21 cellular contexts compared by ENCODE assay signal in genomic region chr2:233468047-233468745, GRCh38.
A peak's percentile ranks its signal among the peaks of the same experiment; 100 is the strongest.
DNase-seq lines count a peak whose midpoint lies in the region; ATAC-seq and TF ChIP-seq lines count a peak whose summit lies in the region.
"Had no signal": no experiment of that assay in that cellular context is flagged by ENCODE, and none has a peak within 500 bp of the region (broad histone marks: within the 10 kb centered on the region; RNA-seq: fewer than 3 reads in every experiment).

No MANE protein-coding gene starts in this region.

- ATAC-seq in activated naive CD4-positive, alpha-beta T cell treated with anti-CD3 and anti-CD28 coated beads, Interleukin-2, amount 50 U/mL, for 72 hours, result no peak
- no peak for ATAC-seq in effector memory CD8-positive, alpha-beta T cell (replicated peaks)
- no peak for ATAC-seq in activated CD8-positive, alpha-beta T cell treated with anti-CD3 and anti-CD28 coated beads for 36 hours
- ATAC-seq: activated naive CD8-positive, alpha-beta T cell treated with anti-CD3 and anti-CD28 coated beads, Interleukin-2, amount 50 U/mL, for 24 hours; HCT116 had no signal

- H3K27ac Mint-ChIP-seq in activated naive CD4-positive, alpha-beta T cell treated with anti-CD3 and anti-CD28 coated beads, Interleukin-2, amount 10 ng/mL, durations not matched to agents 7 days and 5 days, result no peak overlapping the region
- peak overlapping the region in 1 of 2 donors; percentile 28 for H3K27ac Mint-ChIP-seq in activated naive CD4-positive, alpha-beta T cell treated with anti-CD3 and anti-CD28 coated beads, Interleukin-2, amount 50 U/mL, for 72 hours
- peak overlapping the region; percentile 68 to 86 for H3K27ac Mint-ChIP-seq in effector memory CD8-positive, alpha-beta T cell
- peak overlapping the region; percentile 42 for H3K27ac Mint-ChIP-seq in nephron progenitor cell
- H3K27ac Mint-ChIP-seq in activated CD8-positive, alpha-beta T cell treated with anti-CD3 and anti-CD28 coated beads for 36 hours, result no peak overlapping the region
- H3K27ac Mint-ChIP-seq: dendritic cell treated with granulocyte-macrophage colony-stimulating factor and Interleukin-4, amounts not matched to agents 40 ng/mL and 50 ng/mL, for 4 days had no signal

- H3K4me3 Mint-ChIP-seq in activated naive CD4-positive, alpha-beta T cell treated with anti-CD3 and anti-CD28 coated beads, Interleukin-2, amount 10 ng/mL, durations not matched to agents 7 days and 5 days, result no peak overlapping the region
- no peak overlapping the region for H3K4me3 Mint-ChIP-seq in effector memory CD8-positive, alpha-beta T cell
- H3K4me3 Mint-ChIP-seq in nephron progenitor cell, result no peak overlapping the region
- no peak overlapping the region for H3K4me3 Mint-ChIP-seq in activated CD8-positive, alpha-beta T cell treated with anti-CD3 and anti-CD28 coated beads for 36 hours
- H3K4me3 Mint-ChIP-seq: activated naive CD8-positive, alpha-beta T cell treated with anti-CD3 and anti-CD28 coated beads, Interleukin-2, amount 50 U/mL, for 24 hours; dendritic cell treated with granulocyte-macrophage colony-stimulating factor and Interleukin-4, amounts not matched to agents 40 ng/mL and 50 ng/mL, for 4 days; natural killer cell treated with Interleukin-12 subunit alpha and Interleukin-12 subunit beta and Interleukin-15 and Interleukin-18, amount 100 ng/mL, for 72 hours had no signal

- no peaks in the 10 kb centered on the region for H3K9me3 Mint-ChIP-seq in activated naive CD4-positive, alpha-beta T cell treated with anti-CD3 and anti-CD28 coated beads, Interleukin-2, amount 10 ng/mL, durations not matched to agents 7 days and 5 days
- H3K9me3 Mint-ChIP-seq in activated naive CD4-positive, alpha-beta T cell treated with anti-CD3 and anti-CD28 coated beads, Interleukin-2, amount 50 U/mL, for 72 hours, result no peaks in the 10 kb centered on the region
- no peaks in the 10 kb centered on the region for H3K9me3 Mint-ChIP-seq in effector memory CD8-positive, alpha-beta T cell
- H3K9me3 Mint-ChIP-seq in nephron progenitor cell, result no peaks in the 10 kb centered on the region
- H3K9me3 Mint-ChIP-seq in activated CD8-positive, alpha-beta T cell treated with anti-CD3 and anti-CD28 coated beads for 36 hours, result no peaks in the 10 kb centered on the region
- H3K9me3 Mint-ChIP-seq: activated naive CD8-positive, alpha-beta T cell treated with anti-CD3 and anti-CD28 coated beads, Interleukin-2, amount 50 U/mL, for 24 hours; dendritic cell treated with granulocyte-macrophage colony-stimulating factor and Interleukin-4, amounts not matched to agents 40 ng/mL and 50 ng/mL, for 4 days; natural killer cell treated with Interleukin-12 subunit alpha and Interleukin-12 subunit beta and Interleukin-15 and Interleukin-18, amount 100 ng/mL, for 72 hours had no signal

- no peak for TF ChIP-seq CTCF in nephron progenitor cell (IDR thresholded peaks at IDR 0.05)
- no peak for TF ChIP-seq CTCF in activated CD8-positive, alpha-beta T cell treated with anti-CD3 and anti-CD28 coated beads for 36 hours (IDR thresholded peaks at IDR 0.05)

- POLR2A ChIA-PET in activated CD8-positive, alpha-beta T cell treated with anti-CD3 and anti-CD28 coated beads for 36 hours (lab: Charles Lee), result no interaction called here

- H3K27me3 Mint-ChIP-seq in activated naive CD4-positive, alpha-beta T cell treated with anti-CD3 and anti-CD28 coated beads, Interleukin-2, amount 10 ng/mL, durations not matched to agents 7 days and 5 days, result no peaks in the 10 kb centered on the region
- no peaks in the 10 kb centered on the region for H3K27me3 Mint-ChIP-seq in effector memory CD8-positive, alpha-beta T cell
- peaks cover 3% of the 10 kb centered on the region for H3K27me3 Mint-ChIP-seq in nephron progenitor cell (ENCODE audit: low read depth, poor library complexity)
- H3K27me3 Mint-ChIP-seq in activated CD8-positive, alpha-beta T cell treated with anti-CD3 and anti-CD28 coated beads for 36 hours, result no peaks in the 10 kb centered on the region
- H3K27me3 Mint-ChIP-seq: activated naive CD8-positive, alpha-beta T cell treated with anti-CD3 and anti-CD28 coated beads, Interleukin-2, amount 50 U/mL, for 24 hours; dendritic cell treated with granulocyte-macrophage colony-stimulating factor and Interleukin-4, amounts not matched to agents 40 ng/mL and 50 ng/mL, for 4 days; natural killer cell treated with Interleukin-12 subunit alpha and Interleukin-12 subunit beta and Interleukin-15 and Interleukin-18, amount 100 ng/mL, for 72 hours had no signal

- no peaks in the 10 kb centered on the region for H3K4me1 Mint-ChIP-seq in activated naive CD4-positive, alpha-beta T cell treated with anti-CD3 and anti-CD28 coated beads, Interleukin-2, amount 10 ng/mL, durations not matched to agents 7 days and 5 days
- H3K4me1 Mint-ChIP-seq in effector memory CD8-positive, alpha-beta T cell (ENCODE audit: low read depth in 2 of 2), result peaks cover 0 to 2% of the 10 kb centered on the region in 2 donors
- no peaks in the 10 kb centered on the region for H3K4me1 Mint-ChIP-seq in nephron progenitor cell
- no peaks in the 10 kb centered on the region for H3K4me1 Mint-ChIP-seq in activated CD8-positive, alpha-beta T cell treated with anti-CD3 and anti-CD28 coated beads for 36 hours (ENCODE audit: low read depth)
- H3K4me1 Mint-ChIP-seq: activated naive CD8-positive, alpha-beta T cell treated with anti-CD3 and anti-CD28 coated beads, Interleukin-2, amount 50 U/mL, for 24 hours had no signal

- peak; percentile 14 for DNase-seq in activated naive CD4-positive, alpha-beta T cell treated with anti-CD3 and anti-CD28 coated beads, Interleukin-2, amount 10 ng/mL, durations not matched to agents 7 days and 5 days
- no peak for DNase-seq in activated naive CD4-positive, alpha-beta T cell treated with anti-CD3 and anti-CD28 coated beads, Interleukin-2, amount 50 U/mL, for 72 hours (ENCODE audit: low spot score in 2 of 2)
- no peak for DNase-seq in effector memory CD8-positive, alpha-beta T cell
- DNase-seq in nephron progenitor cell (no peak), substantia nigra (lab: John Stamatoyannopoulos, UW) (peak in 1 of 49 donors; percentile 50), DMS79 (lab: John Stamatoyannopoulos, UW) (no peak), NCI-H524 treated with DMSO at 0.1 percent for 48 hours (lab: John Stamatoyannopoulos, UW) (no peak)
- no peak for DNase-seq in activated CD8-positive, alpha-beta T cell treated with anti-CD3 and anti-CD28 coated beads for 36 hours
- DNase-seq: activated CD8-positive, alpha-beta memory T cell treated with anti-CD3 and anti-CD28 coated beads for 24 hours; activated naive CD8-positive, alpha-beta T cell treated with anti-CD3 and anti-CD28 coated beads, Interleukin-2, amount 50 U/mL, for 24 hours; Calu3; mesenchymal stem cell; NCI-H1092; NCI-H2029 treated with DMSO at 0.1 percent for 48 hours; NCI-H510A; testis had no signal

- CTCF ChIA-PET in activated naive CD4-positive, alpha-beta T cell treated with anti-CD3 and anti-CD28 coated beads, Interleukin-2, amount 10 ng/mL, durations not matched to agents 7 days and 5 days (lab: Charles Lee), result interaction anchor here (1.0 kb wide), 1 partner anchor 23 kb away, joined by 3 read pairs; no protein-coding TSS in a partner anchor
- CTCF ChIA-PET in activated CD8-positive, alpha-beta T cell treated with anti-CD3 and anti-CD28 coated beads for 36 hours (lab: Charles Lee), result no interaction called here

- H3K36me3 Mint-ChIP-seq in activated naive CD4-positive, alpha-beta T cell treated with anti-CD3 and anti-CD28 coated beads, Interleukin-2, amount 10 ng/mL, durations not matched to agents 7 days and 5 days, result peaks cover 55% of the 10 kb centered on the region
- H3K36me3 Mint-ChIP-seq in activated naive CD4-positive, alpha-beta T cell treated with anti-CD3 and anti-CD28 coated beads, Interleukin-2, amount 50 U/mL, for 72 hours, result peaks cover 9 to 21% of the 10 kb centered on the region in 2 donors
- H3K36me3 Mint-ChIP-seq in effector memory CD8-positive, alpha-beta T cell (ENCODE audit: insufficient read depth), result peaks cover 59% of the 10 kb centered on the region
- H3K36me3 Mint-ChIP-seq in nephron progenitor cell (ENCODE audit: low read depth), result peaks cover 74% of the 10 kb centered on the region
- peaks cover 50% of the 10 kb centered on the region for H3K36me3 Mint-ChIP-seq in activated CD8-positive, alpha-beta T cell treated with anti-CD3 and anti-CD28 coated beads for 36 hours (ENCODE audit: low read depth)

- H3K27ac ChIP-seq in substantia nigra (ENCODE audit: low read depth, low read length, poor library complexity, severe bottlenecking), result peak overlapping the region; percentile 90
- H3K27ac ChIP-seq: BLaER1 treated with 17β-estradiol and CSF1 and Interleukin-3, amounts not matched to agents 10 nM and 100 nM; hepatocyte; testis had no signal

- intact Hi-C loops in activated CD8-positive, alpha-beta T cell treated with anti-CD3 and anti-CD28 coated beads for 36 hours (cut with micrococcal nuclease), result no loop called here

Comparison
In these comparisons a context has a peak if more than half of its experiments do, and no peak if none do; other contexts are left out.
1. H3K27ac Mint-ChIP-seq: peak in effector memory CD8-positive, alpha-beta T cell (2 of 2) and nephron progenitor cell (single experiment); none in activated naive CD4-positive, alpha-beta T cell treated with anti-CD3 and anti-CD28 coated beads, Interleukin-2, amount 10 ng/mL, durations not matched to agents 7 days and 5 days (single experiment) and activated CD8-positive, alpha-beta T cell treated with anti-CD3 and anti-CD28 coated beads for 36 hours (single experiment).